Comparison of ENCODE assay signal across 8 cellular contexts in the genomic region with DNA sequence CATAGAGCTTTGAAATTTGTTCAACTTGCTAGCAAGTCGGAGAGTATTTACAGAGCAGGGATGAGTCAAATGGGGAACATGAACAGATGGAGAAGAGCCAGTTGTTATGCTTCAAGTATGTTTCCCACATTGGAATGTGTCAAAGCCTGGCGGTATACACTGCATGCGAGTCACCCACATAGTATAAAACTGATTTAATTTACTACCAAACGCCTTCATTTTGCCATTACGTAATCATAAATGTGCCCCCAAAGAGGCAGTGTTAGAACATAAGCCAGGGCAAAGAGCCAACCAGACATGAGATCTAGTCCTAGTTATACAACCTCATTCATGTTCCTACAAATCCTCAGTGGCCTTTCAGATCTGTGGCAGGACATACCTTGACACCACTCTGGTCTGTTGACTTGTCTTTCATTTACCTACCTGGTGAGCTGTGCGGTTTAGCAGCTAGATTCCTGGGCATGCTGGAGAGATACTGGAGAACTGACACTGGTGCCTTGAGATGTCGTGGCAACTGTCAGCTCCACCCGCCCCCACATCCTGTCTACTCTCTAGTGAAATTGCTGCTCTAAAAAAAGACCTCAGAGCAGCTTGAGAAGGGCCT. TPM values are rescaled to one million over a fixed set of nuclear protein-coding genes. Genes with fewer than 3 reads are reported as not detected.
A peak's percentile ranks its signal among the peaks of the same experiment; 100 is the strongest.
DNase-seq lines count a peak whose midpoint lies in the region; ATAC-seq and FAIRE-seq lines count a peak whose summit lies in the region.

No MANE protein-coding gene starts in this region.

- H3K27me3 Mint-ChIP-seq in activated CD4-positive, alpha-beta T cell treated with anti-CD3 and anti-CD28 coated beads, Interleukin-2, amount 10 ng/mL, durations not matched to agents 24 days and 14 days = peaks cover 4% of the 10 kb centered on the region

- H3K36me3 Mint-ChIP-seq in activated CD4-positive, alpha-beta T cell treated with anti-CD3 and anti-CD28 coated beads, Interleukin-2, amount 10 ng/mL, durations not matched to agents 24 days and 14 days (ENCODE audit: low read depth) = no peaks in the 10 kb centered on the region

- DNase-seq in GM18507 (ENCODE audit: extremely low spot score, insufficient read length, low read depth) = no peak
- peak; percentile 84 for DNase-seq in activated CD4-positive, alpha-beta T cell treated with anti-CD3 and anti-CD28 coated beads, Interleukin-2, amount 10 ng/mL, durations not matched to agents 24 days and 14 days
- DNase-seq in foreskin melanocyte = peak; percentile 54
- DNase-seq in superior temporal gyrus (ENCODE audit: extremely low spot score) = peak; percentile 59
- no peak for DNase-seq in MV-4-11 (lab: John Stamatoyannopoulos, UW)
- no peak for DNase-seq in NCI-H345 treated with DMSO at 0.1 percent for 48 hours (lab: John Stamatoyannopoulos, UW; ENCODE audit: unreplicated experiment)
- no peak for DNase-seq in 8988T

- H3K4me1 Mint-ChIP-seq in activated CD4-positive, alpha-beta T cell treated with anti-CD3 and anti-CD28 coated beads, Interleukin-2, amount 10 ng/mL, durations not matched to agents 24 days and 14 days = peaks cover 28% of the 10 kb centered on the region

- peaks cover 4% of the 10 kb centered on the region for H3K9me3 Mint-ChIP-seq in activated CD4-positive, alpha-beta T cell treated with anti-CD3 and anti-CD28 coated beads, Interleukin-2, amount 10 ng/mL, durations not matched to agents 24 days and 14 days

- intact Hi-C loops in activated CD4-positive, alpha-beta T cell treated with anti-CD3 and anti-CD28 coated beads, Interleukin-2, amount 10 ng/mL, durations not matched to agents 24 days and 14 days (cut with micrococcal nuclease) = loop anchor here (2.0 kb wide), 3 partner anchors 20 to 48 kb away; no protein-coding TSS in a partner anchor

- ATAC-seq in HG02870 (IDR thresholded peaks at IDR 0.05; ENCODE audit: unreplicated experiment) = peak; percentile 79

- peak; percentile 12 for FAIRE-seq in GM18507 (lab: Jason Lieb, UNC)

- peak overlapping the region; percentile 73 for H3K27ac Mint-ChIP-seq in activated CD4-positive, alpha-beta T cell treated with anti-CD3 and anti-CD28 coated beads, Interleukin-2, amount 10 ng/mL, durations not matched to agents 24 days and 14 days

- peak overlapping the region; percentile 50 for H3K4me3 Mint-ChIP-seq in activated CD4-positive, alpha-beta T cell treated with anti-CD3 and anti-CD28 coated beads, Interleukin-2, amount 10 ng/mL, durations not matched to agents 24 days and 14 days

RNA-seq across cellular contexts. Expression of gene NRP2, which starts 21.7 kb away (rescaled TPM):
- total RNA-seq in activated CD4-positive, alpha-beta T cell treated with anti-CD3 and anti-CD28 coated beads, Interleukin-2, amount 10 ng/mL, durations not matched to agents 24 days and 14 days = 61.0 and 64.4 TPM in 2 replicates

Comparison
In these comparisons a context has a peak if more than half of its experiments do, and no peak if none do; other contexts are left out.
1. DNase-seq: peak in activated CD4-positive, alpha-beta T cell treated with anti-CD3 and anti-CD28 coated beads, Interleukin-2, amount 10 ng/mL, durations not matched to agents 24 days and 14 days (single experiment), foreskin melanocyte (single experiment) and superior temporal gyrus (single experiment); none in GM18507 (single experiment), MV-4-11 (single experiment), NCI-H345 treated with DMSO at 0.1 percent for 48 hours (single experiment) and 8988T (single experiment).